ENCODE assay signal across 22 cellular contexts in genomic region chr17:8391711-8392110, GRCh38. TPM values are rescaled to one million over a fixed set of nuclear protein-coding genes. Genes with fewer than 3 reads are reported as not detected.
DNase-seq lines count a peak whose midpoint lies in the region; ATAC-seq, FAIRE-seq and TF ChIP-seq lines count a peak whose summit lies in the region.
"Had no signal": no experiment of that assay in that cellular context is flagged by ENCODE, and none has a peak within 500 bp of the region (broad histone marks: within the 10 kb centered on the region; RNA-seq: fewer than 3 reads in every experiment).

No MANE protein-coding gene starts in this region.

- no peaks in the 10 kb centered on the region for H3K79me2 ChIP-seq in HepG2 (ENCODE audit: insufficient read depth, low read length)

- TF ChIP-seq POLR2A in HepG2 (IDR thresholded peaks at IDR 0.05; ENCODE audit: insufficient read depth in 1 of 2, low read depth in 2 of 2, low read length in 2 of 2), result no peak
- no peak for TF ChIP-seq POLR2A in right lobe of liver (IDR thresholded peaks at IDR 0.05)

- 15% methylated on average over 4 of the region's 9 CpGs for WGBS in HepG2 (ENCODE audit: low lambda C conversion rate)
- 42% methylated on average over 2 of the region's 9 CpGs for WGBS in right lobe of liver (ENCODE audit: insufficient coverage, low coverage, low lambda C conversion rate, missing lambda C conversion rate)

- peaks cover 0 to 28% of the 10 kb centered on the region in 2 experiments; a peak in 4 of 5 replicates for H3K27me3 ChIP-seq in HepG2 (ENCODE audit: control insufficient read depth in 1 of 2, insufficient read depth in 2 of 2, low read length in 2 of 2)
- H3K27me3 ChIP-seq in right lobe of liver, result no peaks in the 10 kb centered on the region
- no peaks in the 10 kb centered on the region for H3K27me3 ChIP-seq in RWPE2 (ENCODE audit: insufficient read depth, poor library complexity, severe bottlenecking)
- H3K27me3 ChIP-seq in foreskin keratinocyte, result no peaks in the 10 kb centered on the region

- ATAC-seq in HepG2, result peak; percentile 25; the same call in 2 of the 3 replicates
- no peak for ATAC-seq in right lobe of liver
- peak; percentile 69 for ATAC-seq in RWPE2 (ENCODE audit: low read depth)
- ATAC-seq in foreskin keratinocyte, result peak; percentile 76
- ATAC-seq in GM21825 (IDR thresholded peaks at IDR 0.05; ENCODE audit: unreplicated experiment), result no peak
- no peak for ATAC-seq in omental fat pad (ENCODE audit: low FRiP score)
- ATAC-seq: activated naive CD8-positive, alpha-beta T cell treated with anti-CD3 and anti-CD28 coated beads, Interleukin-2, amount 50 U/mL, for 24 hours; GM12878 had no signal

- in situ Hi-C loops in HepG2 (cut with HindIII; ENCODE audit: extremely low pct_ligation_motif_present, low pct_unique_long_range_greater_than_20kb), result no loop called here

- H3K27ac ChIP-seq in HepG2 (ENCODE audit: extremely low read length, insufficient read depth, low read length) (no peak overlapping the region), right lobe of liver (no peak overlapping the region), RWPE2 (ENCODE audit: poor library complexity, severe bottlenecking) (peak overlapping the region; percentile 43), foreskin keratinocyte (peak overlapping the region; percentile 22)
- H3K27ac ChIP-seq: thoracic aorta had no signal

- intact Hi-C loops in HepG2 (cut with micrococcal nuclease; ENCODE audit: unreplicated experiment) (no loop called here), right lobe of liver (cut with DNase I) (loop anchor here in 1 of 2 donors (10.0 kb wide), 1 partner anchor 363 kb away; the partner anchor contains the start of gene SPDYE4)

- no peak for TF ChIP-seq EP300 in HepG2 (IDR thresholded peaks at IDR 0.05; ENCODE audit: low read depth in 2 of 2, low read length in 2 of 2)
- no peak for TF ChIP-seq EP300 in HepG2 (CRISPR knock-in tag; IDR thresholded peaks at IDR 0.05; ENCODE audit: borderline replicate concordance)

- H4K20me1 ChIP-seq in HepG2 (ENCODE audit: insufficient read depth, low read length), result no peaks in the 10 kb centered on the region

- no peak for DNase-seq in HepG2 (ENCODE audit: low spot score)
- no peak for DNase-seq in right lobe of liver
- peak; percentile 60 for DNase-seq in RWPE2 (ENCODE audit: low spot score)
- peak in 1 of 2 donors; percentile 74 for DNase-seq in foreskin keratinocyte
- no peak for DNase-seq in NCI-H1436 (lab: John Stamatoyannopoulos, UW)
- no peak for DNase-seq in NCI-H2081 treated with DMSO at 0.1 percent for 48 hours (lab: John Stamatoyannopoulos, UW)
- DNase-seq in omental fat pad (ENCODE audit: low spot score), result no peak
- DNase-seq: activated CD4-positive, alpha-beta memory T cell treated with anti-CD3 and anti-CD28 coated beads, Interleukin-2, amount 10 ng/mL, durations not matched to agents 7 days and 5 days; activated naive CD8-positive, alpha-beta T cell treated with anti-CD3 and anti-CD28 coated beads, Interleukin-2, amount 50 U/mL, for 24 hours; effector memory CD4-positive, alpha-beta T cell; glutamatergic neuron; NCI-H1092 treated with DMSO at 0.1 percent for 48 hours; stimulated activated CD4-positive, alpha-beta T cell treated with anti-CD3 and anti-CD28 coated beads, Interleukin-4, amount 100 ng/mL, for 4 hours; SW 1271 had no signal

- CTCF ChIA-PET in HepG2 (lab: Yijun Ruan, JAX; ENCODE audit: low intra/inter-chr PET ratio, low total read pairs), result no interaction called here

- no TSS peak for BruUV-seq in HepG2 (replicated peaks; lab: Mats Ljungman, UMichigan)

- no peak overlapping the region for H3K9ac ChIP-seq in HepG2 (ENCODE audit: insufficient read depth, low read depth, low read length)

- no peaks in the 10 kb centered on the region for H3K36me3 ChIP-seq in HepG2 (replicated peaks in 1 of 2; ENCODE audit: control insufficient read depth in 1 of 2, insufficient read depth in 2 of 2, low read length in 2 of 2)
- no peaks in the 10 kb centered on the region for H3K36me3 ChIP-seq in right lobe of liver
- H3K36me3 ChIP-seq in RWPE2 (ENCODE audit: low read depth), result no peaks in the 10 kb centered on the region
- H3K36me3 ChIP-seq: HAP-1, thoracic aorta had no signal

- peaks cover 9% of the 10 kb centered on the region for H3K4me1 ChIP-seq in HepG2 (ENCODE audit: insufficient read depth, low read length)
- no peaks in the 10 kb centered on the region for H3K4me1 ChIP-seq in right lobe of liver
- peaks cover 18% of the 10 kb centered on the region for H3K4me1 ChIP-seq in RWPE2 (ENCODE audit: insufficient read depth, poor library complexity, severe bottlenecking)
- peaks cover 20% of the 10 kb centered on the region for H3K4me1 ChIP-seq in foreskin keratinocyte
- H3K4me1 ChIP-seq: HAP-1 had no signal

- TF ChIP-seq RAD21 in HepG2 (CRISPR knock-in tag; IDR thresholded peaks at IDR 0.05), result no peak

- POLR2A ChIA-PET in HepG2 (lab: Yijun Ruan, JAX), result interaction anchor here (1.2 kb wide), 1 partner anchor 9 kb away, joined by 4 read pairs; the partner anchor contains the start of gene RPL26

- TF ChIP-seq CTCF in HepG2 (CRISPR knock-in tag; IDR thresholded peaks at IDR 0.05), result no peak
- no peak for TF ChIP-seq CTCF in right lobe of liver (IDR thresholded peaks at IDR 0.05)
- no peak for TF ChIP-seq CTCF in RWPE2 (IDR thresholded peaks at IDR 0.05; ENCODE audit: poor library complexity, severe bottlenecking)
- TF ChIP-seq CTCF in foreskin keratinocyte (conservative IDR thresholded peaks at IDR 0.05), result no peak
- TF ChIP-seq CTCF in omental fat pad (IDR thresholded peaks at IDR 0.05), result no peak

- H2AFZ ChIP-seq in HepG2 (ENCODE audit: low read length), result no peak overlapping the region

- H3K9me3 ChIP-seq in HepG2 (ENCODE audit: low read length) (no peaks in the 10 kb centered on the region), right lobe of liver (no peaks in the 10 kb centered on the region), RWPE2 (ENCODE audit: severe bottlenecking) (no peaks in the 10 kb centered on the region)
- H3K9me3 ChIP-seq: HAP-1, thoracic aorta had no signal

- no peak for FAIRE-seq in HepG2 (lab: Jason Lieb, UNC)
- FAIRE-seq: GM12878 had no signal

- H3K4me3 ChIP-seq in HepG2 (replicated peaks in 1 of 3; ENCODE audit: insufficient read depth in 1 of 3, low read depth in 2 of 3, low read length in 3 of 3) (peak overlapping the region in 1 of 3 experiments; percentile 32; a peak in 1 of 6 replicates), right lobe of liver (no peak overlapping the region), RWPE2 (ENCODE audit: severe bottlenecking) (no peak overlapping the region)
- H3K4me3 ChIP-seq: GM12878, HAP-1, thoracic aorta had no signal

- peak overlapping the region; percentile 52 for H3K4me2 ChIP-seq in HepG2 (ENCODE audit: low read depth, low read length)

RNA-seq across cellular contexts. Expression of gene RNF222, which starts 5.9 kb away (rescaled TPM):
- total RNA-seq in HepG2 (2016; rRNA removed; fragmentation: Illumina TruSeq; extraction: Trizol) (not detected in 2 replicates), right lobe of liver (not detected), foreskin keratinocyte (0.07 TPM in 1 of 2 replicates, not detected in the other), omental fat pad (not detected)
- 0.20 and 0.26 TPM in 2 replicates for total RNA-seq in HepG2 (2016; cell fraction: cytosol; rRNA removed; fragmentation: Illumina TruSeq; extraction: Trizol; ENCODE audit: low read depth)
- total RNA-seq in HepG2 (2016; cell fraction: insoluble cytoplasmic fraction; rRNA removed; fragmentation: Illumina TruSeq; extraction: Trizol), result not detected in 2 replicates
- total RNA-seq in HepG2 (2016; cell fraction: membrane; rRNA removed; fragmentation: Illumina TruSeq; extraction: Trizol), result 0.06 and 0.07 TPM in 2 replicates
- total RNA-seq in HepG2 (2016; cell fraction: nucleus; rRNA removed; fragmentation: Illumina TruSeq; extraction: Trizol), result not detected in 2 replicates
- polyA plus RNA-seq in HepG2 (2011; rRNA removed) (0.04 TPM in 1 of 2 replicates, not detected in the other), foreskin keratinocyte (0.03 and 0.06 TPM in 2 replicates)
- not detected in 2 replicates for polyA plus RNA-seq in HepG2 (2011; cell fraction: cytosol; rRNA removed)
- polyA plus RNA-seq in HepG2 (2011; cell fraction: nucleus; rRNA removed), result not detected in 2 replicates
- not detected in 2 replicates for polyA plus RNA-seq in HepG2 (2012)
- polyA plus RNA-seq in HepG2 (2016; cell fraction: cytosol; fragmentation: Illumina TruSeq; extraction: Trizol; ENCODE audit: low read depth), result 0.08 and 0.11 TPM in 2 replicates
- not detected in 2 replicates for polyA plus RNA-seq in HepG2 (2016; cell fraction: insoluble cytoplasmic fraction; fragmentation: Illumina TruSeq; extraction: Trizol; ENCODE audit: low read depth)
- not detected in 2 replicates for polyA plus RNA-seq in HepG2 (2016; cell fraction: membrane; fragmentation: Illumina TruSeq; extraction: Trizol; ENCODE audit: low read depth)
- polyA plus RNA-seq in HepG2 (2016; cell fraction: nucleus; fragmentation: Illumina TruSeq; extraction: Trizol; ENCODE audit: insufficient read depth, low read depth), result not detected in 2 replicates
- polyA minus RNA-seq in HepG2 (2011; rRNA and poly(A)+ RNA removed; ENCODE audit: low replicate concordance), result not detected in 2 replicates
- polyA minus RNA-seq in HepG2 (2011; cell fraction: cytosol; rRNA and poly(A)+ RNA removed), result not detected in 2 replicates
- polyA minus RNA-seq in HepG2 (2011; cell fraction: nucleus; rRNA and poly(A)+ RNA removed), result not detected in 2 replicates
- total RNA-seq: A673, cardiac septum, GM12878, skeletal muscle tissue had no signal
- polyA plus RNA-seq: GM12878 had no signal

RNA-seq across cellular contexts. Expression of gene RPL26, which starts 8.7 kb away (rescaled TPM):
- 2,817 and 3,645 TPM in 2 replicates for total RNA-seq in HepG2 (2016; rRNA removed; fragmentation: Illumina TruSeq; extraction: Trizol)
- 4,334 and 5,043 TPM in 2 replicates for total RNA-seq in HepG2 (2016; cell fraction: cytosol; rRNA removed; fragmentation: Illumina TruSeq; extraction: Trizol; ENCODE audit: low read depth)
- 2,923 and 3,794 TPM in 2 replicates for total RNA-seq in HepG2 (2016; cell fraction: insoluble cytoplasmic fraction; rRNA removed; fragmentation: Illumina TruSeq; extraction: Trizol)
- 6,387 and 7,049 TPM in 2 replicates for total RNA-seq in HepG2 (2016; cell fraction: membrane; rRNA removed; fragmentation: Illumina TruSeq; extraction: Trizol)
- total RNA-seq in HepG2 (2016; cell fraction: nucleus; rRNA removed; fragmentation: Illumina TruSeq; extraction: Trizol), result 834 and 897 TPM in 2 replicates
- polyA plus RNA-seq in HepG2 (2011; rRNA removed), result 3,026 and 3,529 TPM in 2 replicates
- polyA plus RNA-seq in HepG2 (2011; cell fraction: cytosol; rRNA removed), result 2,378 and 3,844 TPM in 2 replicates
- 542 and 966 TPM in 2 replicates for polyA plus RNA-seq in HepG2 (2011; cell fraction: nucleus; rRNA removed)
- 4,466 and 4,951 TPM in 2 replicates for polyA plus RNA-seq in HepG2 (2012)
- 4,868 and 4,969 TPM in 2 replicates for polyA plus RNA-seq in HepG2 (2016; cell fraction: cytosol; fragmentation: Illumina TruSeq; extraction: Trizol; ENCODE audit: low read depth)
- 3,325 and 3,753 TPM in 2 replicates for polyA plus RNA-seq in HepG2 (2016; cell fraction: insoluble cytoplasmic fraction; fragmentation: Illumina TruSeq; extraction: Trizol; ENCODE audit: low read depth)
- 5,785 and 5,833 TPM in 2 replicates for polyA plus RNA-seq in HepG2 (2016; cell fraction: membrane; fragmentation: Illumina TruSeq; extraction: Trizol; ENCODE audit: low read depth)
- 1,493 and 1,589 TPM in 2 replicates for polyA plus RNA-seq in HepG2 (2016; cell fraction: nucleus; fragmentation: Illumina TruSeq; extraction: Trizol; ENCODE audit: insufficient read depth, low read depth)
- polyA minus RNA-seq in HepG2 (2011; rRNA and poly(A)+ RNA removed; ENCODE audit: low replicate concordance), result 260 and 659 TPM in 2 replicates
- 471 and 569 TPM in 2 replicates for polyA minus RNA-seq in HepG2 (2011; cell fraction: cytosol; rRNA and poly(A)+ RNA removed)
- polyA minus RNA-seq in HepG2 (2011; cell fraction: nucleus; rRNA and poly(A)+ RNA removed), result 235 and 442 TPM in 2 replicates
- 1,000 to 10,000 TPM in 2 of 6 experiments, 100 to 1,000 TPM in 4; 467 to 1,753 (median 509) TPM for total RNA-seq in right lobe of liver
- total RNA-seq in foreskin keratinocyte, result 2,517 and 2,669 TPM in 2 replicates
- 3,931 and 3,982 TPM in 2 replicates for polyA plus RNA-seq in foreskin keratinocyte
- 1,000 to 10,000 TPM; 3,452 to 4,057 (median 3,629) TPM for total RNA-seq in omental fat pad

RNA-seq across cellular contexts. Expression of gene NDEL1, which starts 44.0 kb away (rescaled TPM):
- total RNA-seq in HepG2 (2016; rRNA removed; fragmentation: Illumina TruSeq; extraction: Trizol), result 47.8 and 59.8 TPM in 2 replicates
- 23.8 and 26.3 TPM in 2 replicates for total RNA-seq in HepG2 (2016; cell fraction: cytosol; rRNA removed; fragmentation: Illumina TruSeq; extraction: Trizol; ENCODE audit: low read depth)
- total RNA-seq in HepG2 (2016; cell fraction: insoluble cytoplasmic fraction; rRNA removed; fragmentation: Illumina TruSeq; extraction: Trizol), result 40.4 and 58.0 TPM in 2 replicates
- total RNA-seq in HepG2 (2016; cell fraction: membrane; rRNA removed; fragmentation: Illumina TruSeq; extraction: Trizol), result 38.8 and 39.0 TPM in 2 replicates
- 76.2 and 88.4 TPM in 2 replicates for total RNA-seq in HepG2 (2016; cell fraction: nucleus; rRNA removed; fragmentation: Illumina TruSeq; extraction: Trizol)
- 119 and 153 TPM in 2 replicates for polyA plus RNA-seq in HepG2 (2011; rRNA removed)
- polyA plus RNA-seq in HepG2 (2011; cell fraction: cytosol; rRNA removed), result 90.0 and 106 TPM in 2 replicates
- polyA plus RNA-seq in HepG2 (2011; cell fraction: nucleus; rRNA removed), result 348 and 472 TPM in 2 replicates
- polyA plus RNA-seq in HepG2 (2012), result 71.7 and 87.0 TPM in 2 replicates
- polyA plus RNA-seq in HepG2 (2016; cell fraction: cytosol; fragmentation: Illumina TruSeq; extraction: Trizol; ENCODE audit: low read depth), result 9.5 and 11.4 TPM in 2 replicates
- polyA plus RNA-seq in HepG2 (2016; cell fraction: insoluble cytoplasmic fraction; fragmentation: Illumina TruSeq; extraction: Trizol; ENCODE audit: low read depth), result 50.5 and 54.1 TPM in 2 replicates
- polyA plus RNA-seq in HepG2 (2016; cell fraction: membrane; fragmentation: Illumina TruSeq; extraction: Trizol; ENCODE audit: low read depth), result 25.5 and 26.4 TPM in 2 replicates
- 93.0 and 99.2 TPM in 2 replicates for polyA plus RNA-seq in HepG2 (2016; cell fraction: nucleus; fragmentation: Illumina TruSeq; extraction: Trizol; ENCODE audit: insufficient read depth, low read depth)
- polyA minus RNA-seq in HepG2 (2011; rRNA and poly(A)+ RNA removed; ENCODE audit: low replicate concordance), result 50.7 and 124 TPM in 2 replicates
- polyA minus RNA-seq in HepG2 (2011; cell fraction: cytosol; rRNA and poly(A)+ RNA removed), result 38.6 and 48.1 TPM in 2 replicates
- polyA minus RNA-seq in HepG2 (2011; cell fraction: nucleus; rRNA and poly(A)+ RNA removed), result 217 and 240 TPM in 2 replicates
- total RNA-seq in right lobe of liver, result 10 to 100 TPM; 22.2 to 34.9 (median 28.4) TPM
- 47.9 and 51.8 TPM in 2 replicates for total RNA-seq in foreskin keratinocyte
- polyA plus RNA-seq in foreskin keratinocyte, result 34.1 and 34.5 TPM in 2 replicates
- total RNA-seq in omental fat pad, result 100 to 1,000 TPM in 2 of 4 donors, 10 to 100 TPM in 2; 64.3 to 139 (median 118) TPM

RNA-seq across cellular contexts. Expression of gene ODF4, which starts 52.1 kb away (rescaled TPM):
- not detected in 2 replicates for total RNA-seq in HepG2 (2016; rRNA removed; fragmentation: Illumina TruSeq; extraction: Trizol)
- total RNA-seq in HepG2 (2016; cell fraction: cytosol; rRNA removed; fragmentation: Illumina TruSeq; extraction: Trizol; ENCODE audit: low read depth), result not detected in 2 replicates
- total RNA-seq in HepG2 (2016; cell fraction: insoluble cytoplasmic fraction; rRNA removed; fragmentation: Illumina TruSeq; extraction: Trizol), result not detected in 2 replicates
- total RNA-seq in HepG2 (2016; cell fraction: membrane; rRNA removed; fragmentation: Illumina TruSeq; extraction: Trizol), result not detected in 2 replicates
- not detected in 2 replicates for total RNA-seq in HepG2 (2016; cell fraction: nucleus; rRNA removed; fragmentation: Illumina TruSeq; extraction: Trizol)
- not detected in 2 replicates for polyA plus RNA-seq in HepG2 (2011; rRNA removed)
- not detected in 2 replicates for polyA plus RNA-seq in HepG2 (2011; cell fraction: cytosol; rRNA removed)
- polyA plus RNA-seq in HepG2 (2011; cell fraction: nucleus; rRNA removed), result not detected in 2 replicates
- not detected in 2 replicates for polyA plus RNA-seq in HepG2 (2012)
- not detected in 2 replicates for polyA plus RNA-seq in HepG2 (2016; cell fraction: cytosol; fragmentation: Illumina TruSeq; extraction: Trizol; ENCODE audit: low read depth)
- polyA plus RNA-seq in HepG2 (2016; cell fraction: insoluble cytoplasmic fraction; fragmentation: Illumina TruSeq; extraction: Trizol; ENCODE audit: low read depth), result not detected in 2 replicates
- not detected in 2 replicates for polyA plus RNA-seq in HepG2 (2016; cell fraction: membrane; fragmentation: Illumina TruSeq; extraction: Trizol; ENCODE audit: low read depth)
- not detected in 2 replicates for polyA plus RNA-seq in HepG2 (2016; cell fraction: nucleus; fragmentation: Illumina TruSeq; extraction: Trizol; ENCODE audit: insufficient read depth, low read depth)
- polyA minus RNA-seq in HepG2 (2011; rRNA and poly(A)+ RNA removed; ENCODE audit: low replicate concordance), result not detected in 2 replicates
- not detected in 2 replicates for polyA minus RNA-seq in HepG2 (2011; cell fraction: cytosol; rRNA and poly(A)+ RNA removed)
- polyA minus RNA-seq in HepG2 (2011; cell fraction: nucleus; rRNA and poly(A)+ RNA removed), result not detected in 2 replicates
- not detected for total RNA-seq in right lobe of liver
- total RNA-seq in foreskin keratinocyte, result not detected in 2 replicates
- not detected in 2 replicates for polyA plus RNA-seq in foreskin keratinocyte
- total RNA-seq in omental fat pad, result not detected
- total RNA-seq: A673; activated CD4-positive, alpha-beta memory T cell treated with anti-CD3 and anti-CD28 coated beads, Interleukin-2, amount 10 ng/mL, durations not matched to agents 7 days and 5 days; cardiac septum; G401; GM12878; skeletal muscle tissue; thoracic aorta had no signal
- polyA plus RNA-seq: GM12878 had no signal

Comparison
In these comparisons a context has a peak if more than half of its experiments do, and no peak if none do; other contexts are left out.
1. ATAC-seq: peak in HepG2 (single experiment), RWPE2 (single experiment) and foreskin keratinocyte (single experiment); none in right lobe of liver (0 of 4), GM21825 (single experiment) and omental fat pad (single experiment).
2. H3K27ac ChIP-seq: peak in RWPE2 (single experiment) and foreskin keratinocyte (single experiment); none in HepG2 (single experiment) and right lobe of liver (0 of 3).